Comparison of ENCODE assay signal across 8 cellular contexts in the genomic region with DNA sequence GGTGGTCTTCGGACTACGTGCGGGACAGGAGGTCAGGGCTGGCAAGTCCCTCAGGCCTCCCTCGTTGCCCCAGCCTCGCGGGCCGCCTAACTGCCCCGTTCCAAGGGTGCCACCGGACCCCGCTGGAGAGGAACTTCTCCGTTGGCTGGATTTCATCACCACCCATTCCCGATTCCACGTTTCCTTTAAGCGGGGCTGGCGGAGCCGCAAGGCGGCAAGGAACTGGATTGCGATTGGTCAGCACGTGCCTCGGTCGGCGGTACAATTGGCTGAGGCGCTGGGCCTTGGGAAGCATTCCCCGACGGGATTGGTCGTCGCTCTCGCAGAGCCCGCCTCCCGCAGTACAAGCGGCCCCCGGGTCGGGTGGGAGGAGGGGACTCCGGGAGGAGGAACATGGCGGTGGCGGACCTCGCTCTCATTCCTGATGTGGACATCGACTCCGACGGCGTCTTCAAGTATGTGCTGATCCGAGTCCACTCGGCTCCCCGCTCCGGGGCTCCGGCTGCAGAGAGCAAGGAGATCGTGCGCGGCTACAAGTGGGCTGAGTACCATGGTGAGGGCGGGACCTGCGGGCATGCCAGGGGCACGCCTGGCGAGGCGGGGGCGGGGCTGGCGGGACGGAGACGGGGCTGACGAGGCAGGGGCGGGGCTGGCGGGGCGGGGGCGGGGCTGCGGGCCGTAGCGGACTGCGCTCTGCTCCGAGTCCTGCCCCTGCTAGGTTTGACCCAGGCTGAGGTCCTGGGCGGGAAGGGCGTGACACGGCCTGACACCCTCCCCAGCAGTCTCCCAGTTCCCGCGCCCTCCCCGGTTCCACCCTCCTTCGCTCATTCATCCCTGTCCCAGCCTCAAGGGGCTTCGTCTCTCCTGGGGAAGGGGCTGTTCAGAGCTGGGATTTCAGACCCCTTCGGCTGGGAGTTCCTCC. TPM values are rescaled to one million over a fixed set of nuclear protein-coding genes. Genes with fewer than 3 reads are reported as not detected.
DNase-seq lines count a peak whose midpoint lies in the region; ATAC-seq, FAIRE-seq and TF ChIP-seq lines count a peak whose summit lies in the region.

A gene (plus strand): TSS at position 372 of the 922 bp plus-strand sequence. CDS start 22 bp downstream, at position 394.

- peak within 1 kb of the TSS; percentile 98 for H3K4me2 ChIP-seq in parathyroid adenoma (ENCODE audit: low read length)

- peak within 1 kb of the TSS; percentile 62 for H3K4me3 ChIP-seq in cardiac muscle cell
- peak within 1 kb of the TSS; percentile 96 for H3K4me3 ChIP-seq in parathyroid adenoma (ENCODE audit: low read depth, low read length)
- peak within 1 kb of the TSS; percentile 51 to 85 (median 72) for H3K4me3 ChIP-seq in tibial nerve

- H3K4me3 Mint-ChIP-seq in T-cell = peak within 1 kb of the TSS; percentile 88 to 92 (median 90)

- CTCF ChIA-PET in T-cell (lab: Charles Lee) = interaction anchor here in 1 of 2 donors (0.6 kb wide), 1 partner anchor 143 kb away, joined by 4 read pairs; a partner anchor contains a TSS

- H3K36me3 ChIP-seq in cardiac muscle cell = peaks cover 9% of the 10 kb centered on the region
- no peaks in the 10 kb centered on the region for H3K36me3 ChIP-seq in parathyroid adenoma (ENCODE audit: control insufficient read depth, insufficient read depth, low read length)
- H3K36me3 ChIP-seq in tibial nerve = peaks cover 0 to 17% (median 0%) of the 10 kb centered on the region in 3 donors

- peak; percentile 100 for DNase-seq in GM12891 (ENCODE audit: insufficient read length, low spot score)
- peak; percentile 90 for DNase-seq in NCI-H1436 treated with DMSO at 0.1 percent for 48 hours (lab: John Stamatoyannopoulos, UW)
- DNase-seq in T-cell = peak; percentile 92 to 97 (median 95)
- peak; percentile 99 to 100 for DNase-seq in cardiac muscle cell (ENCODE audit: low read depth in 1 of 2, low spot score in 1 of 2)
- DNase-seq in tibial nerve (ENCODE audit: low spot score in 2 of 2) = peak; percentile 97

- no peaks in the 10 kb centered on the region for H3K27me3 ChIP-seq in cardiac muscle cell
- H3K27me3 ChIP-seq in parathyroid adenoma (ENCODE audit: control insufficient read depth, insufficient read depth, low read length) = no peaks in the 10 kb centered on the region
- peaks cover 3 to 28% of the 10 kb centered on the region in 2 donors for H3K27me3 ChIP-seq in tibial nerve

- WGBS in adipose tissue, 3 donors = 0 to 1% (median 0%) methylated on average over 67 to 77 of the region's 77 CpGs
- WGBS in tibial nerve, 2 donors = 1% methylated on average over 22 to 55 of the region's 77 CpGs

- H3K27ac ChIP-seq in adipose tissue (ENCODE audit: low read depth, low read length) = peak within 1 kb of the TSS; percentile 73
- H3K27ac ChIP-seq in cardiac muscle cell = peak within 1 kb of the TSS; percentile 90
- peak within 1 kb of the TSS; percentile 73 for H3K27ac ChIP-seq in parathyroid adenoma
- H3K27ac ChIP-seq in tibial nerve = peak within 1 kb of the TSS; percentile 74 to 94 (median 86)

- no peaks in the 10 kb centered on the region for H3K36me3 Mint-ChIP-seq in T-cell

- no peak within 1 kb of the TSS for H3K9ac ChIP-seq in parathyroid adenoma

- peak; percentile 41 to 94 for TF ChIP-seq EP300 in tibial nerve (IDR thresholded peaks at IDR 0.05)

- H2AFZ ChIP-seq in parathyroid adenoma = peak within 1 kb of the TSS; percentile 76

- no peak for TF ChIP-seq CTCF in cardiac muscle cell (IDR thresholded peaks at IDR 0.05; ENCODE audit: low read depth, low read length)
- TF ChIP-seq CTCF in parathyroid adenoma (IDR thresholded peaks at IDR 0.05) = no peak
- peak in 2 of 5 experiments; percentile 27 to 63 for TF ChIP-seq CTCF in tibial nerve (IDR thresholded peaks at IDR 0.05)

- H3K9me3 Mint-ChIP-seq in T-cell = no peaks in the 10 kb centered on the region

- peak; percentile 100 for FAIRE-seq in GM12891 (lab: Jason Lieb, UNC)

- peak; percentile 88 for TF ChIP-seq POLR2A in GM12891 (IDR thresholded peaks at IDR 0.05; ENCODE audit: low read depth, low read length)
- TF ChIP-seq POLR2A in tibial nerve (IDR thresholded peaks at IDR 0.05) = peak; percentile 55 to 84

- no peaks in the 10 kb centered on the region for H3K9me3 ChIP-seq in cardiac muscle cell (ENCODE audit: low read depth)
- no peaks in the 10 kb centered on the region for H3K9me3 ChIP-seq in parathyroid adenoma (ENCODE audit: control insufficient read depth, low read length)
- no peaks in the 10 kb centered on the region for H3K9me3 ChIP-seq in tibial nerve

- POLR2A ChIA-PET in T-cell (lab: Charles Lee) = interaction anchor here in 1 of 2 donors (0.6 kb wide), 1 partner anchor 310 kb away, joined by 8 read pairs; no protein-coding TSS in a partner anchor

- ATAC-seq in HG02840 (IDR thresholded peaks at IDR 0.05; ENCODE audit: low FRiP score, unreplicated experiment) (peak; percentile 85), T-cell (replicated peaks in 1 of 4) (peak; percentile 91 to 95 (median 94))

- H3K79me2 ChIP-seq in parathyroid adenoma = no peaks in the 10 kb centered on the region

- H3K4me1 ChIP-seq in cardiac muscle cell (ENCODE audit: low read depth) (peaks cover 5% of the 10 kb centered on the region), parathyroid adenoma (peaks cover 5% of the 10 kb centered on the region), tibial nerve (peaks cover 0 to 67% (median 21%) of the 10 kb centered on the region in 4 donors)

- peaks cover 7 to 22% (median 17%) of the 10 kb centered on the region in 3 donors for H3K4me1 Mint-ChIP-seq in T-cell

- H3K27me3 Mint-ChIP-seq in T-cell = peaks cover 6 to 18% of the 10 kb centered on the region in 2 donors

- peak within 1 kb of the TSS; percentile 84 to 91 for H3K27ac Mint-ChIP-seq in T-cell

TF ChIP-seq in GM12891, 5 proteins besides CTCF, POLR2A, EP300 and RAD21:
- TF ChIP-seq SPI1 (IDR thresholded peaks at IDR 0.05; ENCODE audit: low read depth, low read length) (no peak), TAF1 (IDR thresholded peaks at IDR 0.05; ENCODE audit: low read depth, low read length) (peak; percentile 70), POLR2AphosphoS5 (IDR thresholded peaks at IDR 0.05; ENCODE audit: low read depth, low read length) (peak; percentile 88), PAX5 (IDR thresholded peaks at IDR 0.05; ENCODE audit: insufficient read depth, low read length, severe bottlenecking) (no peak), POU2F2 (IDR thresholded peaks at IDR 0.05; ENCODE audit: low read depth, low read length) (peak; percentile 72)
TF ChIP-seq in GM12891: peak in this region for 3.

RNA-seq across cellular contexts. Expression of the gene that starts here (rescaled TPM):
- 204 TPM for polyA plus RNA-seq in GM12891 (2012; ENCODE audit: low read depth, missing spikeins)
- total RNA-seq in T-cell (10 to 100 TPM; 23.3 to 56.8 (median 43.5) TPM), cardiac muscle cell (185 and 235 TPM in 2 replicates), tibial nerve (10 to 100 TPM; 42.6 to 71.0 (median 66.7) TPM)
- polyA plus RNA-seq in adipose tissue (100 to 1,000 TPM; 141 to 146 (median 143) TPM), cardiac muscle cell (557 and 565 TPM in 2 replicates)

Comparison
In these comparisons a context has a peak if more than half of its experiments do, and no peak if none do; other contexts are left out.
1. Peak in every context shown above with its lines: DNase-seq, ATAC-seq, H3K4me3 ChIP-seq and H3K27ac ChIP-seq.